ENCODE assay signal across 8 cellular contexts in the genomic region with DNA sequence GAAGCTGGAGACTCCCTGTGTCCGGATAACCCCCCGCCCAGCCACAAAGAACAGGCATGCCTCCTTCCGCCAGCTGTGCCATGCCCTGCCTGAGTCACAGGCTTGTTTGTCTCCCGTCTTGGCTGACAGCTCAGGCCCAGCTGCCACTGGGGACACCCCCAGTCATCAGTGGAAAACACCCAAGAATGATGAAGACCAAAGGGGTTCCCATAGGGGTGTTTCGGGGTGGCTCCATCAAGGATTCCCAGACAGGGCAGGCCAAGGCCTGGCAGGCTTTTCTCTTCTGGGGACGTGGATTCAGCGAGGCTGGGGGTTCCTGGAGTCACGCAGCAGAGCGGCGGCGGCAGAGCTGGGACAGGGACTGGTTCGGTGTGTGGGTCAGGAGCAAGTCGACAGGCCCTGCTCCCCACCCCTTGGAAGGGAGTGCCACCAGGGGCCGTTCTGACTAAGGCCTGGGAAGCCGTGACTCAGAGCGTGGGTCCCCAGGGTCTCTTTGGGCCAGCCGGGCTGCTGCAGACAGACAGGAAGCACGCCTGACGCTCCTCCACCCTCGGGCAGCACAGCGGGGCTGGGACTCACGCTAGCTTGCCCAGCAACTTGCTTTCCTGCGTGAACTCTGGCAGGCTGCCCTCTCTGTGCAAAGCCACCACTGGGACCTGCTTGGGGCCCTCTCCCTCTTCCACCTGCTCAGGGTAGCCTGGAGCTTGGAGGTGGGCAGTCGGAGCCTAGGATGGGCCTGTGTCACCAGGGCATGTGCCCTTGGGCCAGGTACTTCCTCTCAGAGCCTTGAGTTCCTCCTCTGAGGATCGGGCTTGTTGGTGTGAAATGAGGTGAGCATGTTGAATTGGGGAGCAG. TPM values are rescaled to one million over a fixed set of nuclear protein-coding genes. Genes with fewer than 3 reads are reported as not detected.
A peak's percentile ranks its signal among the peaks of the same experiment; 100 is the strongest.
DNase-seq lines count a peak whose midpoint lies in the region; ATAC-seq and TF ChIP-seq lines count a peak whose summit lies in the region.
"Not testable (repeated sequence)": the region's sequence is repeated elsewhere in the genome, so short reads cannot be mapped to it uniquely, and the experiment has no call there.

No MANE protein-coding gene starts in this region.

- TF ChIP-seq CTCF in SU-DHL-6 (IDR thresholded peaks at IDR 0.05; ENCODE audit: insufficient read depth, low read length, poor library complexity, severe bottlenecking); cardiac muscle cell (IDR thresholded peaks at IDR 0.05; ENCODE audit: low read depth, low read length); ovary (IDR thresholded peaks at IDR 0.05): not testable (repeated sequence)

- H3F3A ChIP-seq in SU-DHL-6 (ENCODE audit: insufficient read depth) = not testable (repeated sequence)

- 55 to 67% (median 58%) methylated on average over 21 to 25 of the region's 25 CpGs for WGBS in ovary, 3 donors

- H3K27me3 ChIP-seq in SU-DHL-6 (ENCODE audit: low read length); cardiac muscle cell; ovary: not testable (repeated sequence)

- ATAC-seq in GM21447 (IDR thresholded peaks at IDR 0.05; ENCODE audit: unreplicated experiment) = peak; percentile 50
- ATAC-seq in HG03432 (IDR thresholded peaks at IDR 0.05; ENCODE audit: unreplicated experiment) = peak; percentile 71

- not testable (repeated sequence) for TF ChIP-seq EP300 in ovary (IDR thresholded peaks at IDR 0.05)

- intact Hi-C loops in ovary (cut with DNase I) = loop anchor here in 2 of 4 donors (10.0 kb wide), 2 partner anchors 118 to 428 kb away; a partner anchor contains a TSS

- H3K9me2 ChIP-seq in SU-DHL-6 (replicated peaks; ENCODE audit: insufficient read depth, low read length) = not testable (repeated sequence)

- DNase-seq in GF-D8 (lab: John Stamatoyannopoulos, UW) = peak; percentile 54
- DNase-seq in amygdala (lab: John Stamatoyannopoulos, UW) = peak in 50 of 56 donors; percentile 18 to 81 (median 46)
- DNase-seq in cardiac muscle cell (ENCODE audit: low read depth in 1 of 2, low spot score in 1 of 2) = peak in 1 of 2 donors; percentile 81
- DNase-seq in ovary = peak in 3 of 5 donors; percentile 45 to 62 (median 51)
- peak; percentile 82 for DNase-seq in superior temporal gyrus (ENCODE audit: extremely low spot score)

- H3K9me3 ChIP-seq in SU-DHL-6 (ENCODE audit: insufficient read depth, low read length); cardiac muscle cell (ENCODE audit: low read depth); ovary: not testable (repeated sequence)

- H2AFZ ChIP-seq in SU-DHL-6 (ENCODE audit: low read depth, low read length, severe bottlenecking) = peak overlapping the region; percentile 57

- not testable (repeated sequence) for TF ChIP-seq POLR2A in ovary (IDR thresholded peaks at IDR 0.05)

- not testable (repeated sequence) for H3K4me3 ChIP-seq in SU-DHL-6 (ENCODE audit: insufficient read depth, low read length, poor library complexity, severe bottlenecking); cardiac muscle cell; ovary

- not testable (repeated sequence) for H3K36me3 ChIP-seq in SU-DHL-6 (ENCODE audit: low read length); cardiac muscle cell; ovary

- H3K27ac ChIP-seq in SU-DHL-6 (ENCODE audit: low read depth, low read length) (peak overlapping the region; percentile 89), cardiac muscle cell (peak overlapping the region; percentile 23), ovary (peak overlapping the region in 1 of 2 donors; percentile 38)

- not testable (repeated sequence) for H3K79me2 ChIP-seq in SU-DHL-6 (ENCODE audit: insufficient read depth, low read length)

- H3K4me1 ChIP-seq in cardiac muscle cell (ENCODE audit: low read depth) = peaks cover 22% of the 10 kb centered on the region
- H3K4me1 ChIP-seq in ovary (ENCODE audit: insufficient read depth) = peaks cover 22% of the 10 kb centered on the region

- peak overlapping the region; percentile 42 for H3K9ac ChIP-seq in SU-DHL-6 (ENCODE audit: low read length)

- H4K20me1 ChIP-seq in SU-DHL-6 (ENCODE audit: low read depth, low read length) = not testable (repeated sequence)

- peak overlapping the region; percentile 54 for H3K4me2 ChIP-seq in SU-DHL-6 (ENCODE audit: low read depth, low read length, poor library complexity, severe bottlenecking)

RNA-seq across cellular contexts. Expression of a gene that starts 54.3 kb away (rescaled TPM):
- total RNA-seq in cardiac muscle cell (20.4 and 35.3 TPM in 2 replicates), ovary (10 to 100 TPM in 3 of 7 donors, 1 to 10 TPM in 4; 3.5 to 16.5 (median 8.8) TPM)
- polyA plus RNA-seq in cardiac muscle cell (11.8 and 16.4 TPM in 2 replicates), ovary (1 to 10 TPM; 2.1 to 7.6 TPM)
